ENCODE assay signal across 2 cellular contexts in genomic region chr20:46582648-46583047, GRCh38.
TF ChIP-seq lines count a peak whose summit lies in the region.

No MANE protein-coding gene starts in this region.

TF ChIP-seq in WTC11, 78 proteins besides CTCF, POLR2A, EP300 and RAD21 (continued from another document):
- TF ChIP-seq, protein P1, sequence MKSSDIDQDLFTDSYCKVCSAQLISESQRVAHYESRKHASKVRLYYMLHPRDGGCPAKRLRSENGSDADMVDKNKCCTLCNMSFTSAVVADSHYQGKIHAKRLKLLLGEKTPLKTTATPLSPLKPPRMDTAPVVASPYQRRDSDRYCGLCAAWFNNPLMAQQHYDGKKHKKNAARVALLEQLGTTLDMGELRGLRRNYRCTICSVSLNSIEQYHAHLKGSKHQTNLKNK (CRISPR knock-in tag; IDR thresholded peaks at IDR 0.05) = no peak

TF ChIP-seq in SK-N-SH treated with all-trans-retinoic acid at 6 μM for 48 hours, 23 proteins besides CTCF, POLR2A, EP300 and RAD21 (continued from another document):
- no peak for TF ChIP-seq GLIS3 (CRISPR knock-in tag; IDR thresholded peaks at IDR 0.05)
- no peak for TF ChIP-seq RARB (CRISPR knock-in tag; IDR thresholded peaks at IDR 0.05)
- no peak for TF ChIP-seq ZFP30 (CRISPR knock-in tag; IDR thresholded peaks at IDR 0.05)
- TF ChIP-seq, protein P2, sequence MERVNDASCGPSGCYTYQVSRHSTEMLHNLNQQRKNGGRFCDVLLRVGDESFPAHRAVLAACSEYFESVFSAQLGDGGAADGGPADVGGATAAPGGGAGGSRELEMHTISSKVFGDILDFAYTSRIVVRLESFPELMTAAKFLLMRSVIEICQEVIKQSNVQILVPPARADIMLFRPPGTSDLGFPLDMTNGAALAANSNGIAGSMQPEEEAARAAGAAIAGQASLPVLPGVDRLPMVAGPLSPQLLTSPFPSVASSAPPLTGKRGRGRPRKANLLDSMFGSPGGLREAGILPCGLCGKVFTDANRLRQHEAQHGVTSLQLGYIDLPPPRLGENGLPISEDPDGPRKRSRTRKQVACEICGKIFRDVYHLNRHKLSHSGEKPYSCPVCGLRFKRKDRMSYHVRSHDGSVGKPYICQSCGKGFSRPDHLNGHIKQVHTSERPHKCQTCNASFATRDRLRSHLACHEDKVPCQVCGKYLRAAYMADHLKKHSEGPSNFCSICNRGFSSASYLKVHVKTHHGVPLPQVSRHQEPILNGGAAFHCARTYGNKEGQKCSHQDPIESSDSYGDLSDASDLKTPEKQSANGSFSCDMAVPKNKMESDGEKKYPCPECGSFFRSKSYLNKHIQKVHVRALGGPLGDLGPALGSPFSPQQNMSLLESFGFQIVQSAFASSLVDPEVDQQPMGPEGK (CRISPR knock-in tag; IDR thresholded peaks at IDR 0.05; ENCODE audit: borderline replicate concordance) = no peak
- no peak for TF ChIP-seq TOX (CRISPR knock-in tag; IDR thresholded peaks at IDR 0.05; ENCODE audit: borderline replicate concordance)
TF ChIP-seq in SK-N-SH treated with all-trans-retinoic acid at 6 μM for 48 hours: peak in this region for 0.
